Comparison of ENCODE assay signal across 12 cellular contexts in genomic region chr2:165471349-165471975, GRCh38. TPM values are rescaled to one million over a fixed set of nuclear protein-coding genes. Genes with fewer than 3 reads are reported as not detected.
DNase-seq lines count a peak whose midpoint lies in the region; ATAC-seq and TF ChIP-seq lines count a peak whose summit lies in the region.
"Had no signal": no experiment of that assay in that cellular context is flagged by ENCODE, and none has a peak within 500 bp of the region (broad histone marks: within the 10 kb centered on the region; RNA-seq: fewer than 3 reads in every experiment).

No MANE protein-coding gene starts in this region.

- peak overlapping the region; percentile 48 for H2AFZ ChIP-seq in GM23248

- no peak overlapping the region for H3K9ac ChIP-seq in GM23248

- no peaks in the 10 kb centered on the region for H4K20me1 ChIP-seq in GM23248 (ENCODE audit: insufficient read depth)

- H3K4me3 ChIP-seq in GM23248 (no peak overlapping the region), astrocyte of the spinal cord (ENCODE audit: low read depth, low read length) (no peak overlapping the region), lower leg skin (ENCODE audit: low read depth, poor library complexity, severe bottlenecking) (no peak overlapping the region)

- DNase-seq in GM23248 = no peak
- peak; percentile 53 for DNase-seq in NCI-H2029 treated with DMSO at 0.1 percent for 48 hours (lab: John Stamatoyannopoulos, UW)
- peak; percentile 4 for DNase-seq in astrocyte of the spinal cord (ENCODE audit: low read depth, low spot score)
- DNase-seq in midbrain (lab: John Stamatoyannopoulos, UW) = peak; percentile 45
- DNase-seq in lower leg skin (ENCODE audit: low spot score in 2 of 2) = no peak
- DNase-seq in SHP77 treated with DMSO at 0.1 percent for 48 hours (lab: John Stamatoyannopoulos, UW) = no peak
- DNase-seq: activated CD8-positive, alpha-beta T cell treated with anti-CD3 and anti-CD28 coated beads, Interleukin-2, amount 10 ng/mL, durations not matched to agents 7 days and 5 days; GDM1; NCI-H187 had no signal

- 16 to 24% methylated on average over 1 of the region's 1 CpG for WGBS in GM23248 (ENCODE audit: low coverage in 1 of 2, low lambda C conversion rate in 2 of 2, missing lambda C conversion rate in 2 of 2), 2 experiments
- 17 to 28% methylated on average over 1 of the region's 1 CpG for WGBS in lower leg skin, 2 donors

- peaks cover 11% of the 10 kb centered on the region for H3K4me1 ChIP-seq in GM23248 (ENCODE audit: insufficient read depth)

- H3K79me2 ChIP-seq in GM23248 (ENCODE audit: insufficient read depth) = no peaks in the 10 kb centered on the region

- H3K9me2 ChIP-seq in GM23248 (ENCODE audit: insufficient read depth) = no peaks in the 10 kb centered on the region

- no peak for ATAC-seq in GM21390 (IDR thresholded peaks at IDR 0.05; ENCODE audit: unreplicated experiment)
- no peak for ATAC-seq in HG03521 (IDR thresholded peaks at IDR 0.05; ENCODE audit: unreplicated experiment)
- ATAC-seq: activated CD8-positive, alpha-beta T cell treated with anti-CD3 and anti-CD28 coated beads, Interleukin-2, amount 10 ng/mL, durations not matched to agents 7 days and 5 days had no signal

- no peak for TF ChIP-seq POLR2A in lower leg skin (IDR thresholded peaks at IDR 0.05)

- TF ChIP-seq CTCF in astrocyte of the spinal cord (IDR thresholded peaks at IDR 0.05; ENCODE audit: low read depth, low read length) (no peak), lower leg skin (IDR thresholded peaks at IDR 0.05) (no peak)

- H3K9me3 ChIP-seq in GM23248 (ENCODE audit: low read depth) = no peaks in the 10 kb centered on the region

- no peaks in the 10 kb centered on the region for H3K36me3 ChIP-seq in GM23248 (ENCODE audit: low read depth)

- no peak overlapping the region for H3K27ac ChIP-seq in GM23248
- H3K27ac ChIP-seq: C4-2B had no signal

- in situ Hi-C loops in GM23248 (cut with MboI) (no loop called here), astrocyte of the spinal cord (cut with HindIII; ENCODE audit: low sequenced_read_pairs) (no loop called here)

- intact Hi-C loops in lower leg skin (cut with DNase I; ENCODE audit: low total_unique reads) = no loop called here

- no peaks in the 10 kb centered on the region for H3K27me3 ChIP-seq in GM23248 (replicated peaks; ENCODE audit: insufficient read depth)

- H3K4me2 ChIP-seq in GM23248 (ENCODE audit: unreplicated experiment) = no peak overlapping the region

- H3F3A ChIP-seq in GM23248 (ENCODE audit: insufficient read depth) = no peaks in the 10 kb centered on the region

RNA-seq across cellular contexts. Expression of gene CSRNP3, which starts 2.0 kb away (rescaled TPM):
- total RNA-seq in GM23248 (2014; rRNA removed; shearing (Covaris generic)) = 0.43 and 1.1 TPM in 2 replicates
- 0.73 and 1.2 TPM in 2 replicates for polyA plus RNA-seq in GM23248 (2016; fragmentation: Nextera tagmentation; extraction: Ambion mirVana)
- total RNA-seq in lower leg skin = 10 to 100 TPM in 1 of 4 donors, 1 to 10 TPM in 2, under 1 TPM in 1; 0.91 to 14.1 (median 1.7) TPM
- total RNA-seq: activated CD8-positive, alpha-beta T cell treated with anti-CD3 and anti-CD28 coated beads, Interleukin-2, amount 10 ng/mL, durations not matched to agents 7 days and 5 days had no signal

Comparison
In these comparisons a context has a peak if more than half of its experiments do, and no peak if none do; other contexts are left out.
1. DNase-seq: peak in NCI-H2029 treated with DMSO at 0.1 percent for 48 hours (single experiment), astrocyte of the spinal cord (single experiment) and midbrain (single experiment); none in GM23248 (single experiment), lower leg skin (0 of 2) and SHP77 treated with DMSO at 0.1 percent for 48 hours (single experiment).